9 cellular contexts compared by ENCODE assay signal in the genomic region with DNA sequence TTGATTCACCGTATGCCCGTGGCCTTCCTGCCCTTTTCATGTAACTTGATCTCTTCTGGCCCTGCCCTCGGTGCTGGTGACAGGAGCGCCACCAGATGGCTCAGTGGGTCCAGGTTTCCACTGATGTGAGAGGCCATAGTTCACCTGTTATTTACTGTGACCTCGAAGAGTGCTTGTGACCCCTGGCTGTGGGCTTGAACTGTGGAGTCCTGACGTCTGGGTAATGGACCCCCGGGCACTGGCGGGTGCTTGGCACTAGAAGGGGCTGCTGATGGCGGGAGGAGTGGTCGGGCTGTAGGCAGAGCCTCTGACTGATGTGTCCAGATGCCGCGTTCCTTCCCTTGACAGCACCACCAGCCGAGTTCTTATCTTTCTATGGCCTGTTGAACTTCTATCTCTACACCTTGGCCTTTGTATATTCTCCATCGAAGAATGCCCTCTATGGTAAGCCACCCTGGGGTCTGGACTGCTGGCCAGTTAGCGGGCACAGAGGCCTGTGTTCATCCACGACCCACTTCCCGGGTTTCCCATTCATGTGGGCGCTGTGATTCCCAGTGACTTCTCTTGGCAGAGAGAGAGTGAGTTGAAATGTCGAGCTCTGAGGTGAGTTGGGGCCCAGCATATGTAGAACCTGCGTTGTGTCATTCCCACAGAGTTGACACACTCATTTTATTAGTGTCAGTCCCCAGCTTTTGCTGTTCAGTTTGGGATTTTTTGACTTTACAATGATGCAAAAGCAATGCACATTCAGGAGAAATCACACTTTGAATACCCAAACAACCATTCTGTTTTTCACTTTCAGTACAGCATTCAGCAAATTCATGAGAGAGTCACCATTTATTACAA. TPM values are rescaled to one million over a fixed set of nuclear protein-coding genes. Genes with fewer than 3 reads are reported as not detected.
DNase-seq lines count a peak whose midpoint lies in the region; ATAC-seq lines count a peak whose summit lies in the region.
"Had no signal": no experiment of that assay in that cellular context is flagged by ENCODE, and none has a peak within 500 bp of the region (broad histone marks: within the 10 kb centered on the region; RNA-seq: fewer than 3 reads in every experiment).

No MANE protein-coding gene starts in this region.

- peak; percentile 21 for DNase-seq in activated T-cell treated with anti-CD3 and anti-CD28 coated beads for 1 hour (ENCODE audit: low read depth)
- no peak for DNase-seq in activated T-cell treated with anti-CD3 and anti-CD28 coated beads for 4 hours
- peak; percentile 45 for DNase-seq in activated CD4-positive, alpha-beta T cell treated with anti-CD3 and anti-CD28 coated beads, Interleukin-2, amount 50 U/mL, for 1 hour
- DNase-seq in Right ventricle myocardium superior = peak; percentile 57
- no peak for DNase-seq in stimulated activated effector memory CD8-positive, alpha-beta T cell treated with anti-CD3 and anti-CD28 coated beads, Interleukin-12 subunit alpha, Interleukin-12 subunit beta, amount 100 ng/mL, for 72 hours (ENCODE audit: low spot score in 2 of 2)
- DNase-seq in NCI-H187 treated with DMSO at 0.1 percent for 48 hours (lab: John Stamatoyannopoulos, UW) = no peak
- no peak for DNase-seq in C1 segment of cervical spinal cord (lab: John Stamatoyannopoulos, UW)
- DNase-seq: NCI-H1092 had no signal

- peaks cover 62% of the 10 kb centered on the region for H3K4me1 Mint-ChIP-seq in stimulated activated effector memory CD8-positive, alpha-beta T cell treated with anti-CD3 and anti-CD28 coated beads, Interleukin-12 subunit alpha, Interleukin-12 subunit beta, amount 100 ng/mL, for 72 hours

- ATAC-seq in Right ventricle myocardium superior (ENCODE audit: poor library complexity) (peak; percentile 45), HG03139 (IDR thresholded peaks at IDR 0.05; ENCODE audit: unreplicated experiment) (no peak)
- ATAC-seq in stimulated activated effector memory CD8-positive, alpha-beta T cell treated with anti-CD3 and anti-CD28 coated beads, Interleukin-12 subunit alpha, Interleukin-12 subunit beta, amount 100 ng/mL, for 72 hours = no peak

- H3K27ac Mint-ChIP-seq in stimulated activated effector memory CD8-positive, alpha-beta T cell treated with anti-CD3 and anti-CD28 coated beads, Interleukin-12 subunit alpha, Interleukin-12 subunit beta, amount 100 ng/mL, for 72 hours = peak overlapping the region; percentile 84

- no peak overlapping the region for H3K4me3 Mint-ChIP-seq in stimulated activated effector memory CD8-positive, alpha-beta T cell treated with anti-CD3 and anti-CD28 coated beads, Interleukin-12 subunit alpha, Interleukin-12 subunit beta, amount 100 ng/mL, for 72 hours

- H3K9me3 Mint-ChIP-seq in stimulated activated effector memory CD8-positive, alpha-beta T cell treated with anti-CD3 and anti-CD28 coated beads, Interleukin-12 subunit alpha, Interleukin-12 subunit beta, amount 100 ng/mL, for 72 hours = no peaks in the 10 kb centered on the region

- H3K36me3 Mint-ChIP-seq in stimulated activated effector memory CD8-positive, alpha-beta T cell treated with anti-CD3 and anti-CD28 coated beads, Interleukin-12 subunit alpha, Interleukin-12 subunit beta, amount 100 ng/mL, for 72 hours = peaks cover 92% of the 10 kb centered on the region

- intact Hi-C loops in Right ventricle myocardium superior (cut with DNase I) = loop anchor here (10.0 kb wide), 1 partner anchor 65 kb away; no protein-coding TSS in a partner anchor

RNA-seq across cellular contexts. Expression of gene DYNLT1, which starts 14.9 kb away (rescaled TPM):
- total RNA-seq in Right ventricle myocardium superior = 128 TPM

RNA-seq across cellular contexts. Expression of gene SYTL3, which starts 20.3 kb away (rescaled TPM):
- total RNA-seq in Right ventricle myocardium superior = 11.7 TPM

Comparison
In these comparisons a context has a peak if more than half of its experiments do, and no peak if none do; other contexts are left out.
1. DNase-seq: peak in activated T-cell treated with anti-CD3 and anti-CD28 coated beads for 1 hour (single experiment), activated CD4-positive, alpha-beta T cell treated with anti-CD3 and anti-CD28 coated beads, Interleukin-2, amount 50 U/mL, for 1 hour (single experiment) and Right ventricle myocardium superior (single experiment); none in activated T-cell treated with anti-CD3 and anti-CD28 coated beads for 4 hours (single experiment), stimulated activated effector memory CD8-positive, alpha-beta T cell treated with anti-CD3 and anti-CD28 coated beads, Interleukin-12 subunit alpha, Interleukin-12 subunit beta, amount 100 ng/mL, for 72 hours (0 of 2), NCI-H187 treated with DMSO at 0.1 percent for 48 hours (single experiment) and C1 segment of cervical spinal cord (0 of 14).